Comparison of ENCODE assay signal across 8 cellular contexts in the genomic region with DNA sequence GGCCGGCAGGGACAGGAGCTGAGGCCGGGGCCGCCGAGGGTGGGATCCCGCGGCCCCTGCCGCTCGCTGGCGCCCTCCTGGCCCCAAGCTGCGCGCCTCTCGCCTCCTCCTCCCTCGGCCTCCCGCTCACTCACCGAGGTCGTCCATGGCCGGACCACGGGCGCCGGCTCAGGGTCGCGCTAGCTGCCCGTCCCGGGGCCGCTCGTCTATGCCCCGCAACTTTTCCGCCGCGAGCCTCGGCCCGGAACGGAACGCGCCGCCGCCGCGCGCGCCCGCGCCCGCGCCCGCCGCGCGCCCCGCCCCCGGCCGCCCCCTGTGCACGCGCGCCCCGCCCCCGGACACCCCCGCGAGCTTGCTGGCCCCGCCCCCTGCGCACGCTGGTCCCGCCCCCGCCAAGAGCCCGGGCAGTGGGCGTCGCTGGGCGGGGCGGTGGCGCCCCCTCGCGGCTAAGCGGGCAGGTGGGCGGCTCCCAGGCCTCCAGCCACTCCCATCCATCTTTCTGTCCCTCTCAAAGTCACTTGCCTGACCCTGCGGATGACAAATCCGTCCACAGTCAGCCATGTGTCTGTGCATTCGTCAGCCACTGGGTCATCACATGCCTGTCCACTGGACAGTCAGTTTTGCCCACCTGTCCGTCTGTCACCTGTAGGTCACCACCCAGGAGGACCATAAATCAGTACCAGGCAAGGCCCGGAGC. TPM values are rescaled to one million over a fixed set of nuclear protein-coding genes. Genes with fewer than 3 reads are reported as not detected.
DNase-seq lines count a peak whose midpoint lies in the region; ATAC-seq and TF ChIP-seq lines count a peak whose summit lies in the region.

A gene (minus strand): TSS at position 248 of the 697 bp plus-strand sequence. CDS start 101 bp downstream, at position 147.

- peaks cover 7% of the 10 kb centered on the region for H3K36me3 ChIP-seq in HUES64 (ENCODE audit: insufficient read depth, low read length)
- H3K36me3 ChIP-seq in Panc1 (ENCODE audit: control insufficient read depth, insufficient read depth, low read length), result peaks cover 13% of the 10 kb centered on the region

- peak; percentile 88 for DNase-seq in CD1c-positive myeloid dendritic cell (ENCODE audit: extremely low spot score)
- no peak for DNase-seq in Panc1 (ENCODE audit: low read depth, low spot score)
- DNase-seq in activated T-helper 1 cell treated with anti-CD3 and anti-CD28 coated beads, Interleukin-12 subunit alpha, Interleukin-12 subunit beta, Interleukin-2, Interleukin-4 antibody, amounts not matched to agents 30 ng/mL and 10 ng/mL and 1 ng/mL, durations not matched to agents 14 hours and 24 hours and 36 hours (ENCODE audit: low spot score), result peak; percentile 87
- DNase-seq in fibroblast of gingiva (ENCODE audit: low read depth), result peak; percentile 75
- DNase-seq in naive thymus-derived CD8-positive, alpha-beta T cell, result peak; percentile 82 to 100 (median 92)
- peak; percentile 82 to 92 (median 90) for DNase-seq in stimulated activated naive CD4-positive, alpha-beta T cell (lab: John Stamatoyannopoulos, UW)

- in situ Hi-C loops in Panc1 (cut with HindIII; ENCODE audit: low pct_unique_long_range_greater_than_20kb, low sequenced_read_pairs), result no loop called here

- CTCF ChIA-PET in Panc1 (lab: Charles Lee), result interaction anchor here (0.5 to 2.2 kb wide), 7 partner anchors 18 to 41 kb away, joined by 3 to 26 read pairs (median 3); no protein-coding TSS in a partner anchor

- peak within 1 kb of the TSS; percentile 86 for H3K9ac ChIP-seq in HUES64 (ENCODE audit: low read depth, low read length)

- no peaks in the 10 kb centered on the region for H3K9me3 Mint-ChIP-seq in activated T-helper 1 cell treated with anti-CD3 and anti-CD28 coated beads, Interleukin-12 subunit alpha, Interleukin-12 subunit beta, Interleukin-2, Interleukin-4 antibody, amounts not matched to agents 30 ng/mL and 10 ng/mL and 1 ng/mL, durations not matched to agents 14 hours and 24 hours and 36 hours
- no peaks in the 10 kb centered on the region for H3K9me3 Mint-ChIP-seq in naive thymus-derived CD8-positive, alpha-beta T cell

- intact Hi-C loops in Panc1 (cut with micrococcal nuclease; ENCODE audit: unreplicated experiment), result loop anchor here (2.0 kb wide), 1 partner anchor 37 kb away; no protein-coding TSS in a partner anchor
- intact Hi-C loops in activated T-helper 1 cell treated with anti-CD3 and anti-CD28 coated beads, Interleukin-12 subunit alpha, Interleukin-12 subunit beta, Interleukin-2, Interleukin-4 antibody, amounts not matched to agents 30 ng/mL and 10 ng/mL and 1 ng/mL, durations not matched to agents 14 hours and 24 hours and 36 hours (cut with micrococcal nuclease), result loop anchor here (1.0 kb wide), 3 partner anchors 26 to 64 kb away; a partner anchor contains a TSS

- H3K27ac Mint-ChIP-seq in activated T-helper 1 cell treated with anti-CD3 and anti-CD28 coated beads, Interleukin-12 subunit alpha, Interleukin-12 subunit beta, Interleukin-2, Interleukin-4 antibody, amounts not matched to agents 30 ng/mL and 10 ng/mL and 1 ng/mL, durations not matched to agents 14 hours and 24 hours and 36 hours, result peak within 1 kb of the TSS; percentile 97
- H3K27ac Mint-ChIP-seq in naive thymus-derived CD8-positive, alpha-beta T cell, result peak within 1 kb of the TSS; percentile 82 to 96 (median 92)

- H3K4me3 ChIP-seq in HUES64 (ENCODE audit: low read length) (peak within 1 kb of the TSS; percentile 84), Panc1 (ENCODE audit: low read depth in 2 of 2, low read length in 2 of 2) (peak within 1 kb of the TSS; percentile 87 to 92)

- peaks cover 6% of the 10 kb centered on the region for H3K36me3 Mint-ChIP-seq in activated T-helper 1 cell treated with anti-CD3 and anti-CD28 coated beads, Interleukin-12 subunit alpha, Interleukin-12 subunit beta, Interleukin-2, Interleukin-4 antibody, amounts not matched to agents 30 ng/mL and 10 ng/mL and 1 ng/mL, durations not matched to agents 14 hours and 24 hours and 36 hours (ENCODE audit: low read depth)
- peaks cover 0 to 5% (median 0%) of the 10 kb centered on the region in 3 donors for H3K36me3 Mint-ChIP-seq in naive thymus-derived CD8-positive, alpha-beta T cell

- H3K27me3 Mint-ChIP-seq in activated T-helper 1 cell treated with anti-CD3 and anti-CD28 coated beads, Interleukin-12 subunit alpha, Interleukin-12 subunit beta, Interleukin-2, Interleukin-4 antibody, amounts not matched to agents 30 ng/mL and 10 ng/mL and 1 ng/mL, durations not matched to agents 14 hours and 24 hours and 36 hours (ENCODE audit: insufficient read depth), result no peaks in the 10 kb centered on the region
- H3K27me3 Mint-ChIP-seq in naive thymus-derived CD8-positive, alpha-beta T cell, result peaks cover 0 to 2% (median 0%) of the 10 kb centered on the region in 5 donors

- peak within 1 kb of the TSS; percentile 97 for H3K4me3 Mint-ChIP-seq in activated T-helper 1 cell treated with anti-CD3 and anti-CD28 coated beads, Interleukin-12 subunit alpha, Interleukin-12 subunit beta, Interleukin-2, Interleukin-4 antibody, amounts not matched to agents 30 ng/mL and 10 ng/mL and 1 ng/mL, durations not matched to agents 14 hours and 24 hours and 36 hours
- H3K4me3 Mint-ChIP-seq in naive thymus-derived CD8-positive, alpha-beta T cell, result peak within 1 kb of the TSS; percentile 89 to 96 (median 94)

- 3% methylated on average over 79 of the region's 79 CpGs for WGBS in HUES64

- H3K27ac ChIP-seq in HUES64 (ENCODE audit: low read depth, low read length), result peak within 1 kb of the TSS; percentile 20; the same call in 1 of the 2 replicates
- peak within 1 kb of the TSS; percentile 100 for H3K27ac ChIP-seq in Panc1 (ENCODE audit: low read length)

- H3K4me1 ChIP-seq in HUES64 (ENCODE audit: insufficient read depth, low read length) (peaks cover 30% of the 10 kb centered on the region), Panc1 (ENCODE audit: control insufficient read depth, insufficient read depth, low read length) (peaks cover 34% of the 10 kb centered on the region)

- H3K4me1 Mint-ChIP-seq in activated T-helper 1 cell treated with anti-CD3 and anti-CD28 coated beads, Interleukin-12 subunit alpha, Interleukin-12 subunit beta, Interleukin-2, Interleukin-4 antibody, amounts not matched to agents 30 ng/mL and 10 ng/mL and 1 ng/mL, durations not matched to agents 14 hours and 24 hours and 36 hours (ENCODE audit: low read depth), result peaks cover 51% of the 10 kb centered on the region
- peaks cover 16 to 49% (median 43%) of the 10 kb centered on the region in 4 donors for H3K4me1 Mint-ChIP-seq in naive thymus-derived CD8-positive, alpha-beta T cell

- H3K27me3 ChIP-seq in HUES64 (ENCODE audit: insufficient read depth, low read length), result no peaks in the 10 kb centered on the region
- no peaks in the 10 kb centered on the region for H3K27me3 ChIP-seq in Panc1 (ENCODE audit: control insufficient read depth, insufficient read depth, low read length)

- no TSS peak for BruUV-seq in Panc1 (replicated peaks; lab: Mats Ljungman, UMichigan)

- peak; percentile 60 for ATAC-seq in GM19455 (IDR thresholded peaks at IDR 0.05; ENCODE audit: unreplicated experiment)
- peak; percentile 84 for ATAC-seq in Panc1
- ATAC-seq in naive thymus-derived CD8-positive, alpha-beta T cell, result peak; percentile 83 to 84

- TF ChIP-seq CTCF in Panc1 (IDR thresholded peaks at IDR 0.05), result peak; percentile 93

- H3K9me3 ChIP-seq in HUES64 (ENCODE audit: insufficient read depth, low read depth, low read length), result no peaks in the 10 kb centered on the region
- no peaks in the 10 kb centered on the region for H3K9me3 ChIP-seq in Panc1 (ENCODE audit: control insufficient read depth, insufficient read depth, low read depth, low read length)

- POLR2A ChIA-PET in Panc1 (lab: Charles Lee), result interaction anchor here (0.5 to 2.8 kb wide), 8 partner anchors 9 to 65 kb away, joined by 3 to 15 read pairs (median 4); a partner anchor contains a TSS
- POLR2A ChIA-PET in naive thymus-derived CD8-positive, alpha-beta T cell (lab: Charles Lee), result interaction anchor here (0.9 to 9.3 kb wide), 7 partner anchors 16 to 64 kb away, joined by 4 to 211 read pairs (median 76); a partner anchor contains a TSS

RNA-seq across cellular contexts. Expression of the gene that starts here (rescaled TPM):
- polyA plus RNA-seq in HUES64 (2013, experiment 1 of 2), result 46.3 TPM
- polyA plus RNA-seq in HUES64 (2013, experiment 2 of 2), result 52.9 TPM
- total RNA-seq in Panc1 (2021; ENCODE audit: unreplicated experiment), result 484 TPM
- polyA plus RNA-seq in Panc1 (2012; ENCODE audit: insufficient read length), result 478 TPM
- 53.0 and 57.7 TPM in 2 replicates for total RNA-seq in activated T-helper 1 cell treated with anti-CD3 and anti-CD28 coated beads, Interleukin-12 subunit alpha, Interleukin-12 subunit beta, Interleukin-2, Interleukin-4 antibody, amounts not matched to agents 30 ng/mL and 10 ng/mL and 1 ng/mL, durations not matched to agents 14 hours and 24 hours and 36 hours
- total RNA-seq in naive thymus-derived CD8-positive, alpha-beta T cell, result 10 to 100 TPM; 93.9 to 96.6 TPM
- 10 to 100 TPM; 64.3 to 95.6 (median 80.4) TPM for polyA plus RNA-seq in naive thymus-derived CD8-positive, alpha-beta T cell
